Comparison of ENCODE assay signal across 13 cellular contexts in genomic region chr20:51636123-51636522, GRCh38.
A peak's percentile ranks its signal among the peaks of the same experiment; 100 is the strongest.
DNase-seq lines count a peak whose midpoint lies in the region; ATAC-seq and TF ChIP-seq lines count a peak whose summit lies in the region.
"Had no signal": no experiment of that assay in that cellular context is flagged by ENCODE, and none has a peak within 500 bp of the region (broad histone marks: within the 10 kb centered on the region; RNA-seq: fewer than 3 reads in every experiment).

No MANE protein-coding gene starts in this region.

- H3K4me1 Mint-ChIP-seq in MCF 10A (ENCODE audit: insufficient read depth, unreplicated experiment), result peaks cover 15% of the 10 kb centered on the region
- H3K4me1 Mint-ChIP-seq in stimulated activated effector memory CD8-positive, alpha-beta T cell treated with anti-CD3 and anti-CD28 coated beads, Interleukin-12 subunit alpha, Interleukin-12 subunit beta, amount 100 ng/mL, for 72 hours, result peaks cover 59% of the 10 kb centered on the region

- H3K4me3 Mint-ChIP-seq in MCF 10A (ENCODE audit: unreplicated experiment), result no peak overlapping the region
- H3K4me3 Mint-ChIP-seq in stimulated activated effector memory CD8-positive, alpha-beta T cell treated with anti-CD3 and anti-CD28 coated beads, Interleukin-12 subunit alpha, Interleukin-12 subunit beta, amount 100 ng/mL, for 72 hours, result peak overlapping the region; percentile 34

- no peaks in the 10 kb centered on the region for H3K27me3 Mint-ChIP-seq in MCF 10A (ENCODE audit: insufficient read depth, unreplicated experiment)

- TF ChIP-seq CTCF in MCF 10A (IDR thresholded peaks at IDR 0.05; ENCODE audit: unreplicated experiment), result no peak
- no peak for TF ChIP-seq CTCF in breast epithelium (IDR thresholded peaks at IDR 0.05)
- peak; percentile 30; the same call in 1 of the 2 replicates for TF ChIP-seq CTCF in OCI-LY7 (conservative IDR thresholded peaks at IDR 0.05; ENCODE audit: low read length)
- no peak for TF ChIP-seq CTCF in mammary epithelial cell (conservative IDR thresholded peaks at IDR 0.05 in 1 of 2, IDR thresholded peaks at IDR 0.05 in 1 of 2; ENCODE audit: extremely low read depth in 1 of 2, insufficient read depth in 1 of 2, low read depth in 1 of 2, low read length in 2 of 2)
- TF ChIP-seq CTCF in SK-N-SH (IDR thresholded peaks at IDR 0.05), result no peak
- no peak for TF ChIP-seq CTCF in BE2C (IDR thresholded peaks at IDR 0.05; ENCODE audit: low read depth, low read length)

- H3K27ac Mint-ChIP-seq in MCF 10A (ENCODE audit: low read depth, unreplicated experiment), result no peak overlapping the region
- peak overlapping the region; percentile 91 for H3K27ac Mint-ChIP-seq in stimulated activated effector memory CD8-positive, alpha-beta T cell treated with anti-CD3 and anti-CD28 coated beads, Interleukin-12 subunit alpha, Interleukin-12 subunit beta, amount 100 ng/mL, for 72 hours

- no peaks in the 10 kb centered on the region for H3K9me2 ChIP-seq in OCI-LY7 (ENCODE audit: insufficient read depth, low read length)
- no peaks in the 10 kb centered on the region for H3K9me2 ChIP-seq in SK-N-SH

- intact Hi-C loops in MCF 10A (cut with micrococcal nuclease), result loop anchor here (10.0 kb wide), 2 partner anchors 129 to 841 kb away; partner anchors contain the start of genes ATP9A and BCAS4
- intact Hi-C loops in breast epithelium (cut with DNase I; ENCODE audit: low total_unique reads), result no loop called here
- intact Hi-C loops in OCI-LY7 (cut with micrococcal nuclease; ENCODE audit: unreplicated experiment), result loop anchor here (5.0 kb wide), 1 partner anchor 516 kb away; no protein-coding TSS in a partner anchor
- intact Hi-C loops in mammary epithelial cell (cut with micrococcal nuclease), result loop anchor here (10.0 kb wide), 1 partner anchor 129 kb away; the partner anchor contains the start of gene ATP9A

- H3F3A ChIP-seq in SK-N-SH (replicated peaks; ENCODE audit: insufficient read depth), result peaks cover 5% of the 10 kb centered on the region

- no TSS peak for BruUV-seq in MCF 10A (replicated peaks; lab: Mats Ljungman, UMichigan)
- no TSS peak for BruUV-seq in OCI-LY7 (replicated peaks; lab: Mats Ljungman, UMichigan)
- BruUV-seq in mammary epithelial cell (replicated peaks; lab: Mats Ljungman, UMichigan), result no TSS peak

- H3K36me3 ChIP-seq in breast epithelium (no peaks in the 10 kb centered on the region), OCI-LY7 (ENCODE audit: insufficient read depth, low read length) (no peaks in the 10 kb centered on the region), mammary epithelial cell (ENCODE audit: insufficient read depth, low read length) (no peaks in the 10 kb centered on the region), SK-N-SH (replicated peaks in 1 of 2; ENCODE audit: control insufficient read depth in 1 of 2, insufficient read depth in 2 of 2, low read length in 1 of 2) (no peaks in the 10 kb centered on the region), BE2C (no peaks in the 10 kb centered on the region)

- H3K36me3 Mint-ChIP-seq in MCF 10A (ENCODE audit: insufficient read depth, unreplicated experiment), result no peaks in the 10 kb centered on the region
- no peaks in the 10 kb centered on the region for H3K36me3 Mint-ChIP-seq in stimulated activated effector memory CD8-positive, alpha-beta T cell treated with anti-CD3 and anti-CD28 coated beads, Interleukin-12 subunit alpha, Interleukin-12 subunit beta, amount 100 ng/mL, for 72 hours

- H3K4me1 ChIP-seq in breast epithelium (peaks cover 0 to 7% of the 10 kb centered on the region in 2 donors), OCI-LY7 (ENCODE audit: insufficient read depth, low read length, poor library complexity, severe bottlenecking) (peaks cover 5% of the 10 kb centered on the region), mammary epithelial cell (ENCODE audit: insufficient read depth, low read length) (peaks cover 7% of the 10 kb centered on the region), SK-N-SH (ENCODE audit: control insufficient read depth in 1 of 2, insufficient read depth in 2 of 2, low read depth in 1 of 2, low read length in 1 of 2) (peaks cover 3 to 6% of the 10 kb centered on the region in 2 experiments; a peak in 2 of 4 replicates), BE2C (no peaks in the 10 kb centered on the region)

- no peak for TF ChIP-seq RAD21 in SK-N-SH (IDR thresholded peaks at IDR 0.05; ENCODE audit: low read length)

- peak; percentile 90 for ATAC-seq in stimulated activated effector memory CD8-positive, alpha-beta T cell treated with anti-CD3 and anti-CD28 coated beads, Interleukin-12 subunit alpha, Interleukin-12 subunit beta, amount 100 ng/mL, for 72 hours

- H2AFZ ChIP-seq in OCI-LY7 (ENCODE audit: low read length) (no peak overlapping the region), mammary epithelial cell (ENCODE audit: low read depth, low read length) (no peak overlapping the region), SK-N-SH (ENCODE audit: low read depth) (no peak overlapping the region)

- 94% methylated on average over 8 of the region's 8 CpGs for WGBS in mammary epithelial cell (ENCODE audit: low coverage, missing lambda C conversion rate)
- 91% methylated on average over 8 of the region's 8 CpGs for WGBS in SK-N-SH (ENCODE audit: low lambda C conversion rate)

- H3K4me3 ChIP-seq in breast epithelium (no peak overlapping the region), OCI-LY7 (ENCODE audit: low read depth, low read length, poor library complexity, severe bottlenecking) (no peak overlapping the region), mammary epithelial cell (replicated peaks in 1 of 3; ENCODE audit: insufficient read depth in 1 of 3, low read depth in 2 of 3, low read length in 3 of 3) (no peak overlapping the region), SK-N-SH (ENCODE audit: low read depth in 2 of 2, low read length in 1 of 2) (no peak overlapping the region), BE2C (ENCODE audit: low read depth, low read length) (no peak overlapping the region)
- H3K4me3 ChIP-seq: tibial artery had no signal

- peak; percentile 92 for DNase-seq in MCF 10A (ENCODE audit: unreplicated experiment)
- DNase-seq in breast epithelium (ENCODE audit: low spot score in 2 of 2), result no peak
- no peak for DNase-seq in OCI-LY7 (ENCODE audit: low spot score)
- DNase-seq in mammary epithelial cell, result peak; percentile 79
- no peak for DNase-seq in stimulated activated effector memory CD8-positive, alpha-beta T cell treated with anti-CD3 and anti-CD28 coated beads, Interleukin-12 subunit alpha, Interleukin-12 subunit beta, amount 100 ng/mL, for 72 hours (ENCODE audit: low spot score in 2 of 2)
- no peak for DNase-seq in SK-N-SH
- DNase-seq in putamen (ENCODE audit: low spot score), result no peak
- DNase-seq in BE2C, result no peak
- DNase-seq: DMS53, NCI-H1105, NCI-H2227 treated with DMSO at 0.1 percent for 48 hours, occipital lobe, tibial artery had no signal

- TF ChIP-seq POLR2A in breast epithelium (IDR thresholded peaks at IDR 0.05), result no peak

- H3K4me2 ChIP-seq in OCI-LY7 (ENCODE audit: low read length) (no peak overlapping the region), mammary epithelial cell (ENCODE audit: insufficient read depth, low read depth, low read length) (no peak overlapping the region), SK-N-SH (no peak overlapping the region)

- in situ Hi-C loops in mammary epithelial cell (cut with MboI; ENCODE audit: low sequenced_read_pairs in 2 of 2), result loop anchor here in 1 of 2 donors (10.0 kb wide), 1 partner anchor 449 kb away; no protein-coding TSS in a partner anchor

- H3K9ac ChIP-seq in mammary epithelial cell (ENCODE audit: insufficient read depth, low read length) (no peak overlapping the region), SK-N-SH (no peak overlapping the region)

- no peaks in the 10 kb centered on the region for H3K9me3 ChIP-seq in breast epithelium
- no peaks in the 10 kb centered on the region for H3K9me3 ChIP-seq in OCI-LY7 (ENCODE audit: low read length)
- no peaks in the 10 kb centered on the region for H3K9me3 ChIP-seq in mammary epithelial cell (replicated peaks; ENCODE audit: insufficient read depth, low read length)
- no peaks in the 10 kb centered on the region for H3K9me3 ChIP-seq in SK-N-SH
- no peaks in the 10 kb centered on the region for H3K9me3 ChIP-seq in BE2C
- H3K9me3 ChIP-seq: tibial artery had no signal

- H3K79me2 ChIP-seq in OCI-LY7 (ENCODE audit: insufficient read depth, low read depth, low read length) (no peaks in the 10 kb centered on the region), mammary epithelial cell (ENCODE audit: insufficient read depth, low read length) (no peaks in the 10 kb centered on the region), SK-N-SH (ENCODE audit: insufficient read depth) (no peaks in the 10 kb centered on the region; the same call in 1 of the 2 replicates)

- no peaks in the 10 kb centered on the region for H3K9me3 Mint-ChIP-seq in MCF 10A (ENCODE audit: unreplicated experiment)
- H3K9me3 Mint-ChIP-seq in stimulated activated effector memory CD8-positive, alpha-beta T cell treated with anti-CD3 and anti-CD28 coated beads, Interleukin-12 subunit alpha, Interleukin-12 subunit beta, amount 100 ng/mL, for 72 hours, result no peaks in the 10 kb centered on the region

- no peak overlapping the region for H3K27ac ChIP-seq in breast epithelium
- no peak overlapping the region for H3K27ac ChIP-seq in OCI-LY7 (ENCODE audit: low read depth, low read length, poor library complexity, severe bottlenecking)
- no peak overlapping the region for H3K27ac ChIP-seq in mammary epithelial cell (ENCODE audit: insufficient read depth, low read depth, low read length)
- H3K27ac ChIP-seq in SK-N-SH (ENCODE audit: low read depth in 2 of 2, low read length in 1 of 2), result no peak overlapping the region
- H3K27ac ChIP-seq: tibial artery had no signal

- POLR2A ChIA-PET in MCF 10A (lab: Yijun Ruan, JAX), result no interaction called here
- POLR2A ChIA-PET in OCI-LY7 (lab: Charles Lee), result no interaction called here
- POLR2A ChIA-PET in SK-N-SH (lab: Yijun Ruan, JAX), result no interaction called here

- H3K27me3 ChIP-seq in breast epithelium (no peaks in the 10 kb centered on the region), mammary epithelial cell (ENCODE audit: insufficient read depth, low read length) (no peaks in the 10 kb centered on the region), SK-N-SH (ENCODE audit: insufficient read depth) (no peaks in the 10 kb centered on the region), BE2C (peaks cover 3% of the 10 kb centered on the region; the same call in 1 of the 2 replicates)
- H3K27me3 ChIP-seq: tibial artery had no signal

- H4K20me1 ChIP-seq in OCI-LY7 (ENCODE audit: insufficient read depth, low read length) (no peaks in the 10 kb centered on the region), mammary epithelial cell (ENCODE audit: insufficient read depth, low read length) (no peaks in the 10 kb centered on the region), SK-N-SH (ENCODE audit: insufficient read depth) (no peaks in the 10 kb centered on the region)

- CTCF ChIA-PET in MCF 10A (lab: Yijun Ruan, JAX) (interaction anchor here (0.6 to 11.0 kb wide), 9 partner anchors 9 to 649 kb away, joined by 3 to 134 read pairs (median 3); no protein-coding TSS in a partner anchor), OCI-LY7 (lab: Charles Lee; ENCODE audit: unreplicated experiment) (no interaction called here), mammary epithelial cell (lab: Charles Lee; ENCODE audit: low non-redundant PET) (no interaction called here), SK-N-SH (lab: Yijun Ruan, JAX) (interaction anchor here (1.2 to 4.5 kb wide), 3 partner anchors 12 to 643 kb away, joined by 4 to 31 read pairs (median 4); no protein-coding TSS in a partner anchor)

- TF ChIP-seq EP300 in SK-N-SH (IDR thresholded peaks at IDR 0.05; ENCODE audit: borderline replicate concordance in 1 of 2, low read depth in 1 of 2, low read length in 1 of 2), result no peak

- dilution Hi-C loops in mammary epithelial cell (cut with HindIII; ENCODE audit: low sequenced_read_pairs), result no loop called here

Comparison
In these comparisons a context has a peak if more than half of its experiments do, and no peak if none do; other contexts are left out.
1. DNase-seq: peak in MCF 10A (single experiment) and mammary epithelial cell (single experiment); none in breast epithelium (0 of 2), OCI-LY7 (single experiment), stimulated activated effector memory CD8-positive, alpha-beta T cell treated with anti-CD3 and anti-CD28 coated beads, Interleukin-12 subunit alpha, Interleukin-12 subunit beta, amount 100 ng/mL, for 72 hours (0 of 2), SK-N-SH (single experiment), putamen (single experiment) and BE2C (single experiment).
2. CTCF ChIA-PET loops: an anchor here in MCF 10A (0.6 to 11.0 kb wide) and SK-N-SH (1.2 to 4.5 kb wide); none called in OCI-LY7 and mammary epithelial cell.